1 cellular context compared by ENCODE assay signal in genomic region chr14:33951183-33951840, GRCh38.
TF ChIP-seq lines count a peak whose summit lies in the region.

No MANE protein-coding gene starts in this region.

TF ChIP-seq in SK-N-SH, 30 proteins besides CTCF, POLR2A, EP300 and RAD21 (continued from another document):
- no peak for TF ChIP-seq ZBTB33 (IDR thresholded peaks at IDR 0.05; ENCODE audit: borderline replicate concordance, low read depth)
- no peak for TF ChIP-seq FOXJ3 (CRISPR knock-in tag; IDR thresholded peaks at IDR 0.05)
- TF ChIP-seq REST (IDR thresholded peaks at IDR 0.05; ENCODE audit: low read depth, low read length) = no peak
